Comparison of ENCODE assay signal across 18 cellular contexts in genomic region chr18:6948656-6949055, GRCh38.
DNase-seq lines count a peak whose midpoint lies in the region; ATAC-seq and TF ChIP-seq lines count a peak whose summit lies in the region.
"Had no signal": no experiment of that assay in that cellular context is flagged by ENCODE, and none has a peak within 500 bp of the region (broad histone marks: within the 10 kb centered on the region; RNA-seq: fewer than 3 reads in every experiment).

No MANE protein-coding gene starts in this region.

- no peaks in the 10 kb centered on the region for H3K36me3 ChIP-seq in colonic mucosa
- H3K36me3 ChIP-seq in transverse colon = no peaks in the 10 kb centered on the region
- H3K36me3 ChIP-seq: BLaER1 had no signal

- peaks cover 17% of the 10 kb centered on the region for H3K9me3 Mint-ChIP-seq in activated T-helper 17 cell treated with anti-CD3 and anti-CD28 coated beads, Interleukin-2, amount 50 U/mL, for 72 hours

- intact Hi-C loops in colonic mucosa (cut with DNase I) (no loop called here), transverse colon (cut with DNase I; ENCODE audit: low total_unique reads) (no loop called here)

- H3K27ac Mint-ChIP-seq in activated T-helper 17 cell treated with anti-CD3 and anti-CD28 coated beads, Interleukin-2, amount 50 U/mL, for 72 hours = no peak overlapping the region
- H3K27ac Mint-ChIP-seq: CD8-positive, alpha-beta memory T cell; HFFc6 had no signal

- peak overlapping the region in 1 of 2 donors; percentile 78 for H3K9ac ChIP-seq in colonic mucosa (ENCODE audit: low read depth in 2 of 2, low read length in 2 of 2)
- H3K9ac ChIP-seq: BLaER1 had no signal

- WGBS in transverse colon (ENCODE audit: low coverage in 1 of 2), 2 donors = 58 to 62% methylated on average over 6 to 7 of the region's 7 CpGs

- H3K4me3 ChIP-seq in colonic mucosa = no peak overlapping the region
- H3K4me3 ChIP-seq in transverse colon = no peak overlapping the region
- H3K4me3 ChIP-seq: BLaER1, GM12878 had no signal

- no peak for TF ChIP-seq POLR2A in transverse colon (IDR thresholded peaks at IDR 0.05)
- no peak for TF ChIP-seq POLR2A in erythroblast (IDR thresholded peaks at IDR 0.05; ENCODE audit: low read length)

- in situ Hi-C loops in transverse colon (cut with MboI; ENCODE audit: low pct_ligation_motif_present in 1 of 4, low pct_unique_long_range_greater_than_20kb in 1 of 4, low sequenced_read_pairs in 3 of 4) = loop anchor here in 1 of 4 donors (25.0 kb wide), 1 partner anchor 239 kb away; no protein-coding TSS in a partner anchor

- peak overlapping the region; percentile 81 for H3K27ac ChIP-seq in colonic mucosa
- peak overlapping the region; percentile 75 to 86 (median 79) for H3K27ac ChIP-seq in transverse colon
- H3K27ac ChIP-seq: 22Rv1, BLaER1, HL-60 had no signal

- DNase-seq in NCI-H1092 treated with DMSO at 0.1 percent for 48 hours (lab: John Stamatoyannopoulos, UW) (peak; percentile 21), NCI-H1092 (lab: John Stamatoyannopoulos, UW) (no peak), DMS53 treated with DMSO at 0.1 percent for 48 hours (lab: John Stamatoyannopoulos, UW; ENCODE audit: unreplicated experiment) (peak; percentile 46), colonic mucosa (no peak), transverse colon (no peak), erythroblast (lab: John Stamatoyannopoulos, UW) (no peak), DMS 273 treated with DMSO at 0.1 percent for 48 hours (lab: John Stamatoyannopoulos, UW) (no peak)
- DNase-seq: AML-193; Caco-2; CD8-positive, alpha-beta memory T cell; DMS79; HCEC 1CT; HFFc6 had no signal

- no peak for ATAC-seq in activated T-helper 17 cell treated with anti-CD3 and anti-CD28 coated beads, Interleukin-2, amount 50 U/mL, for 72 hours (replicated peaks)
- ATAC-seq: GM12878 had no signal

- H3K9me3 ChIP-seq in colonic mucosa (no peaks in the 10 kb centered on the region), transverse colon (no peaks in the 10 kb centered on the region)
- H3K9me3 ChIP-seq: BLaER1, Caco-2 had no signal

- H3K27me3 ChIP-seq in colonic mucosa (no peaks in the 10 kb centered on the region), transverse colon (no peaks in the 10 kb centered on the region)
- H3K27me3 ChIP-seq: BLaER1 had no signal

- no peak for TF ChIP-seq EP300 in transverse colon (IDR thresholded peaks at IDR 0.05; ENCODE audit: low read depth)

- H3K36me3 Mint-ChIP-seq in activated T-helper 17 cell treated with anti-CD3 and anti-CD28 coated beads, Interleukin-2, amount 50 U/mL, for 72 hours (ENCODE audit: low read depth) = no peaks in the 10 kb centered on the region
- H3K36me3 Mint-ChIP-seq: CD8-positive, alpha-beta memory T cell had no signal

- peaks cover 13% of the 10 kb centered on the region for H3K4me1 ChIP-seq in colonic mucosa
- H3K4me1 ChIP-seq in transverse colon = peaks cover 0 to 44% (median 31%) of the 10 kb centered on the region in 4 donors
- H3K4me1 ChIP-seq: BLaER1 had no signal

- H3K4me3 Mint-ChIP-seq in activated T-helper 17 cell treated with anti-CD3 and anti-CD28 coated beads, Interleukin-2, amount 50 U/mL, for 72 hours = no peak overlapping the region
- H3K4me3 Mint-ChIP-seq: CD8-positive, alpha-beta memory T cell; HFFc6 had no signal

- no peaks in the 10 kb centered on the region for H3K4me1 Mint-ChIP-seq in activated T-helper 17 cell treated with anti-CD3 and anti-CD28 coated beads, Interleukin-2, amount 50 U/mL, for 72 hours
- H3K4me1 Mint-ChIP-seq: CD8-positive, alpha-beta memory T cell had no signal

- no peaks in the 10 kb centered on the region for H3K27me3 Mint-ChIP-seq in activated T-helper 17 cell treated with anti-CD3 and anti-CD28 coated beads, Interleukin-2, amount 50 U/mL, for 72 hours
- H3K27me3 Mint-ChIP-seq: CD8-positive, alpha-beta memory T cell had no signal

- TF ChIP-seq CTCF in colonic mucosa (IDR thresholded peaks at IDR 0.05) (no peak), transverse colon (IDR thresholded peaks at IDR 0.05) (no peak)

Comparison
In these comparisons a context has a peak if more than half of its experiments do, and no peak if none do; other contexts are left out.
1. DNase-seq: peak in NCI-H1092 treated with DMSO at 0.1 percent for 48 hours (single experiment) and DMS53 treated with DMSO at 0.1 percent for 48 hours (single experiment); none in NCI-H1092 (single experiment), colonic mucosa (single experiment), transverse colon (single experiment), erythroblast (0 of 2) and DMS 273 treated with DMSO at 0.1 percent for 48 hours (single experiment).